25 cellular contexts compared by ENCODE assay signal in the genomic region with DNA sequence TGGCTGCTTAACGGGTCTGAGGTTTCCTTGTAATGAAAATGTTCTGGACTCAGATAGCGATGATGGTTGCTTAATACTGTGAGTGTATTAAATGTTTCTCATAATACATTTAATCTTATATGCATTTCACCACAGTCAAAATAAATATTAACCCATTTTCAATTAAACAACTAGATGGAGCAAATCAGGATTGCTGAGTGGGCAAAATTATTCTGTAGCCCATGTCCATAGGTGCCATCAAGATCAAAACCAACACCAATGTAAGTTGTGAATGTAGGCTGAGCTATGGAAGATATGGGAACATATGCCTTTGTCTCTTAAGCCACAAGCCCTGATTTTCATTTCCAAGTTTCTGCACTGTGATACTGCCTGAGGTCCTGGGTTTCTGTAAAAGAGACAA.
DNase-seq lines count a peak whose midpoint lies in the region; ATAC-seq, FAIRE-seq and TF ChIP-seq lines count a peak whose summit lies in the region.
"Had no signal": no experiment of that assay in that cellular context is flagged by ENCODE, and none has a peak within 500 bp of the region (broad histone marks: within the 10 kb centered on the region; RNA-seq: fewer than 3 reads in every experiment).

No MANE protein-coding gene starts in this region.

- FAIRE-seq in HepG2 (lab: Jason Lieb, UNC): no peak
- no peak for FAIRE-seq in K562 (lab: Jason Lieb, UNC)
- FAIRE-seq: GM12878, GM12892, GM18507 had no signal

- H3K4me1 Mint-ChIP-seq in CD4-positive, alpha-beta memory T cell: no peaks in the 10 kb centered on the region
- H3K4me1 Mint-ChIP-seq: CD14-positive monocyte; CD4-positive, CD25-positive, alpha-beta regulatory T cell had no signal

- H3K27me3 ChIP-seq in HepG2 (ENCODE audit: control insufficient read depth in 1 of 2, insufficient read depth in 2 of 2, low read length in 2 of 2): no peaks in the 10 kb centered on the region
- no peaks in the 10 kb centered on the region for H3K27me3 ChIP-seq in right lobe of liver
- H3K27me3 ChIP-seq in K562 (ENCODE audit: control insufficient read depth in 2 of 2, insufficient read depth in 2 of 2, low read length in 2 of 2): no peaks in the 10 kb centered on the region
- no peaks in the 10 kb centered on the region for H3K27me3 ChIP-seq in neural cell (ENCODE audit: insufficient read depth, low read depth, low read length)
- H3K27me3 ChIP-seq in CD4-positive, alpha-beta memory T cell (ENCODE audit: insufficient read depth, low read length): no peaks in the 10 kb centered on the region
- H3K27me3 ChIP-seq: BE2C, BLaER1 had no signal

- no peaks in the 10 kb centered on the region for H3K79me2 ChIP-seq in HepG2 (ENCODE audit: insufficient read depth, low read length)
- H3K79me2 ChIP-seq in K562 (ENCODE audit: control insufficient read depth, insufficient read depth, low read length): no peaks in the 10 kb centered on the region
- H3K79me2 ChIP-seq in neural cell (replicated peaks; ENCODE audit: insufficient read depth, low read length): no peaks in the 10 kb centered on the region

- H3K4me3 ChIP-seq in HepG2 (replicated peaks in 1 of 3; ENCODE audit: insufficient read depth in 1 of 3, low read depth in 2 of 3, low read length in 3 of 3) (no peak overlapping the region), right lobe of liver (no peak overlapping the region), K562 (no peak overlapping the region), neural cell (ENCODE audit: low read length) (no peak overlapping the region)
- H3K4me3 ChIP-seq in CD4-positive, alpha-beta memory T cell (ENCODE audit: low read length in 2 of 2): no peak overlapping the region
- H3K4me3 ChIP-seq: BLaER1, GM12878 had no signal

- intact Hi-C loops in HepG2 (cut with micrococcal nuclease; ENCODE audit: unreplicated experiment): no loop called here
- intact Hi-C loops in right lobe of liver (cut with DNase I): no loop called here
- intact Hi-C loops in K562 (cut with micrococcal nuclease): no loop called here
- intact Hi-C loops in CD4-positive, alpha-beta memory T cell (cut with micrococcal nuclease): no loop called here

- peaks cover 0 to 2% of the 10 kb centered on the region in 2 donors for H3K27me3 Mint-ChIP-seq in CD4-positive, alpha-beta memory T cell
- H3K27me3 Mint-ChIP-seq: CD4-positive, CD25-positive, alpha-beta regulatory T cell had no signal

- no peaks in the 10 kb centered on the region for H3K9me3 ChIP-seq in HepG2 (ENCODE audit: low read length)
- no peaks in the 10 kb centered on the region for H3K9me3 ChIP-seq in right lobe of liver
- no peaks in the 10 kb centered on the region for H3K9me3 ChIP-seq in K562 (replicated peaks; ENCODE audit: control insufficient read depth, insufficient read depth, low read depth, low read length)
- no peaks in the 10 kb centered on the region for H3K9me3 ChIP-seq in neural cell (ENCODE audit: low read length)
- no peaks in the 10 kb centered on the region for H3K9me3 ChIP-seq in CD4-positive, alpha-beta memory T cell (ENCODE audit: control insufficient read depth in 1 of 2, low read length in 2 of 2)
- H3K9me3 ChIP-seq: BE2C, BLaER1, Caco-2 had no signal

- H3K27ac Mint-ChIP-seq in CD4-positive, alpha-beta memory T cell: no peak overlapping the region
- H3K27ac Mint-ChIP-seq: CD14-positive monocyte; CD4-positive, CD25-positive, alpha-beta regulatory T cell; CD8-positive, alpha-beta T cell had no signal

- CTCF ChIA-PET in HepG2 (lab: Yijun Ruan, JAX; ENCODE audit: low intra/inter-chr PET ratio, low total read pairs): no interaction called here
- CTCF ChIA-PET in K562 (lab: Yijun Ruan, JAX; ENCODE audit: low intra/inter-chr PET ratio): no interaction called here
- CTCF ChIA-PET in CD4-positive, alpha-beta memory T cell (lab: Charles Lee; ENCODE audit: partially characterized antibody): no interaction called here

- H3K9me3 Mint-ChIP-seq in CD4-positive, alpha-beta memory T cell: peaks cover 0 to 5% (median 0%) of the 10 kb centered on the region in 8 donors
- H3K9me3 Mint-ChIP-seq: CD8-positive, alpha-beta T cell had no signal

- no peak for TF ChIP-seq EP300 in HepG2 (IDR thresholded peaks at IDR 0.05; ENCODE audit: low read depth in 2 of 2, low read length in 2 of 2)
- TF ChIP-seq EP300 in HepG2 (CRISPR knock-in tag; IDR thresholded peaks at IDR 0.05; ENCODE audit: borderline replicate concordance): no peak
- no peak for TF ChIP-seq EP300 in K562 (IDR thresholded peaks at IDR 0.05; ENCODE audit: low read length)
- TF ChIP-seq EP300 in neural cell (conservative IDR thresholded peaks at IDR 0.05; ENCODE audit: poor library complexity, severe bottlenecking): no peak

- POLR2A ChIA-PET in HepG2 (lab: Yijun Ruan, JAX) (no interaction called here), K562 (lab: Yijun Ruan, JAX) (interaction anchor here (0.6 kb wide), 1 partner anchor 183 kb away, joined by 3 read pairs; no protein-coding TSS in a partner anchor)
- POLR2A ChIA-PET in CD4-positive, alpha-beta memory T cell (lab: Charles Lee; ENCODE audit: partially characterized antibody): no interaction called here

- H3K27ac ChIP-seq in HepG2 (ENCODE audit: extremely low read length, insufficient read depth, low read length): no peak overlapping the region
- H3K27ac ChIP-seq in right lobe of liver: no peak overlapping the region
- no peak overlapping the region for H3K27ac ChIP-seq in K562 (ENCODE audit: extremely low read depth, low read depth, low read length)
- peak overlapping the region; percentile 1 for H3K27ac ChIP-seq in neural cell (ENCODE audit: low read length)
- no peak overlapping the region for H3K27ac ChIP-seq in CD4-positive, alpha-beta memory T cell (ENCODE audit: low read depth, low read length)
- H3K27ac ChIP-seq: 22Rv1, BLaER1 had no signal

- no peak for TF ChIP-seq RAD21 in HepG2 (CRISPR knock-in tag; IDR thresholded peaks at IDR 0.05)
- TF ChIP-seq RAD21 in K562 (CRISPR knock-in tag; conservative IDR thresholded peaks at IDR 0.05 in 1 of 2, IDR thresholded peaks at IDR 0.05 in 1 of 2): no peak
- TF ChIP-seq RAD21 in neural cell (conservative IDR thresholded peaks at IDR 0.05): no peak

- no peak overlapping the region for H3K4me3 Mint-ChIP-seq in CD4-positive, alpha-beta memory T cell
- H3K4me3 Mint-ChIP-seq: CD14-positive monocyte; CD4-positive, CD25-positive, alpha-beta regulatory T cell; CD8-positive, alpha-beta T cell had no signal

- ATAC-seq in HepG2: no peak
- ATAC-seq in right lobe of liver: no peak
- no peak for ATAC-seq in K562
- ATAC-seq: CD8-positive, alpha-beta T cell; GM12878 had no signal

- H3F3A ChIP-seq in neural cell (ENCODE audit: insufficient read depth, low read length, poor library complexity, severe bottlenecking): no peaks in the 10 kb centered on the region

- no peaks in the 10 kb centered on the region for H3K9me2 ChIP-seq in neural cell (ENCODE audit: insufficient read depth, low read length)

- DNase-seq in HepG2 (ENCODE audit: low spot score): no peak
- no peak for DNase-seq in right lobe of liver
- DNase-seq in K562 (ENCODE audit: extremely low read depth in 1 of 4, low spot score in 3 of 4): no peak
- no peak for DNase-seq in CD4-positive, alpha-beta memory T cell
- no peak for DNase-seq in NCI-H524 (lab: John Stamatoyannopoulos, UW)
- DNase-seq: ACHN; BE2C; C1 segment of cervical spinal cord; Caco-2; CD4-positive, CD25-positive, alpha-beta regulatory T cell; CD8-positive, alpha-beta T cell; DMS 273 treated with DMSO at 0.1 percent for 48 hours; DMS153; DMS53; DMS79; DND-41; EL; GDM1 had no signal

- 0% methylated on average over 2 of the region's 2 CpGs for WGBS in HepG2 (ENCODE audit: low lambda C conversion rate)
- WGBS in right lobe of liver (ENCODE audit: insufficient coverage, low coverage, low lambda C conversion rate, missing lambda C conversion rate): 49% methylated on average over 2 of the region's 2 CpGs
- WGBS in K562 (ENCODE audit: insufficient coverage, low coverage, missing lambda C conversion rate): 0% methylated on average over 2 of the region's 2 CpGs

- no peak for TF ChIP-seq POLR2A in HepG2 (IDR thresholded peaks at IDR 0.05; ENCODE audit: insufficient read depth in 1 of 2, low read depth in 2 of 2, low read length in 2 of 2)
- TF ChIP-seq POLR2A in right lobe of liver (IDR thresholded peaks at IDR 0.05): no peak
- no peak for TF ChIP-seq POLR2A in K562 (conservative IDR thresholded peaks at IDR 0.05)

- no peaks in the 10 kb centered on the region for H3K36me3 Mint-ChIP-seq in CD4-positive, alpha-beta memory T cell
- H3K36me3 Mint-ChIP-seq: CD14-positive monocyte; CD4-positive, CD25-positive, alpha-beta regulatory T cell; CD8-positive, alpha-beta T cell had no signal

- H3K9ac ChIP-seq in HepG2 (ENCODE audit: insufficient read depth, low read depth, low read length) (no peak overlapping the region), K562 (ENCODE audit: insufficient read depth in 1 of 2, low read depth in 2 of 2, low read length in 2 of 2) (no peak overlapping the region), neural cell (ENCODE audit: low read length) (no peak overlapping the region)
- H3K9ac ChIP-seq: BLaER1 had no signal

- no TSS peak for BruUV-seq in HepG2 (replicated peaks; lab: Mats Ljungman, UMichigan)
- no TSS peak for BruUV-seq in K562 (replicated peaks; lab: Mats Ljungman, UMichigan)

- H3K4me2 ChIP-seq in HepG2 (ENCODE audit: low read depth, low read length) (no peak overlapping the region), K562 (ENCODE audit: insufficient read depth, low read length) (no peak overlapping the region), neural cell (ENCODE audit: low read length) (no peak overlapping the region)
- H3K4me2 ChIP-seq: BLaER1 had no signal

- no peaks in the 10 kb centered on the region for H3K9me1 ChIP-seq in K562 (ENCODE audit: control insufficient read depth, insufficient read depth, low read length)

- H3K4me1 ChIP-seq in HepG2 (ENCODE audit: insufficient read depth, low read length) (no peaks in the 10 kb centered on the region), right lobe of liver (no peaks in the 10 kb centered on the region), K562 (replicated peaks in 1 of 2; ENCODE audit: control insufficient read depth in 2 of 2, insufficient read depth in 2 of 2, low read length in 2 of 2) (no peaks in the 10 kb centered on the region; a peak in 1 of 5 replicates)
- H3K4me1 ChIP-seq in CD4-positive, alpha-beta memory T cell (ENCODE audit: insufficient read depth, low read length): no peaks in the 10 kb centered on the region
- H3K4me1 ChIP-seq: BLaER1, Caco-2 had no signal

- TF ChIP-seq CTCF in HepG2 (CRISPR knock-in tag; IDR thresholded peaks at IDR 0.05): no peak
- TF ChIP-seq CTCF in right lobe of liver (IDR thresholded peaks at IDR 0.05): no peak
- no peak for TF ChIP-seq CTCF in K562 (IDR thresholded peaks at IDR 0.05 in 2 of 3, conservative IDR thresholded peaks at IDR 0.05 in 1 of 3; ENCODE audit: insufficient read depth in 2 of 3, low read depth in 1 of 3, low read length in 3 of 3)
- no peak for TF ChIP-seq CTCF in neural cell (IDR thresholded peaks at IDR 0.05; ENCODE audit: poor library complexity, severe bottlenecking)

- H3K36me3 ChIP-seq in HepG2 (replicated peaks in 1 of 2; ENCODE audit: control insufficient read depth in 1 of 2, insufficient read depth in 2 of 2, low read length in 2 of 2): no peaks in the 10 kb centered on the region
- no peaks in the 10 kb centered on the region for H3K36me3 ChIP-seq in right lobe of liver
- no peaks in the 10 kb centered on the region for H3K36me3 ChIP-seq in K562 (ENCODE audit: control insufficient read depth, insufficient read depth, low read length)
- no peaks in the 10 kb centered on the region for H3K36me3 ChIP-seq in neural cell (ENCODE audit: insufficient read depth, low read length)
- no peaks in the 10 kb centered on the region for H3K36me3 ChIP-seq in CD4-positive, alpha-beta memory T cell (ENCODE audit: insufficient read depth, low read length)
- H3K36me3 ChIP-seq: BE2C, BLaER1 had no signal

- H2AFZ ChIP-seq in HepG2 (ENCODE audit: low read length) (no peak overlapping the region), K562 (ENCODE audit: low read depth, low read length) (no peak overlapping the region), neural cell (ENCODE audit: low read depth, low read length) (no peak overlapping the region)

- no peaks in the 10 kb centered on the region for H4K20me1 ChIP-seq in HepG2 (ENCODE audit: insufficient read depth, low read length)
- H4K20me1 ChIP-seq in K562 (replicated peaks; ENCODE audit: control insufficient read depth, insufficient read depth, low read length): no peaks in the 10 kb centered on the region
- no peaks in the 10 kb centered on the region for H4K20me1 ChIP-seq in neural cell (ENCODE audit: insufficient read depth)
- H4K20me1 ChIP-seq: BLaER1 had no signal

- in situ Hi-C loops in HepG2 (cut with HindIII; ENCODE audit: extremely low pct_ligation_motif_present, low pct_unique_long_range_greater_than_20kb): no loop called here
- in situ Hi-C loops in K562 (cut with MboI): no loop called here

Comparison
In these comparisons a context has a peak if more than half of its experiments do, and no peak if none do; other contexts are left out.
1. Of the 241 proteins assayed by ChIP-seq in both HepG2 and K562: peak only in HepG2: none; only in K562: MAFG; in both: MAFF and MAFK; in neither: 238.